ENCODE assay signal across 16 cellular contexts in the genomic region with DNA sequence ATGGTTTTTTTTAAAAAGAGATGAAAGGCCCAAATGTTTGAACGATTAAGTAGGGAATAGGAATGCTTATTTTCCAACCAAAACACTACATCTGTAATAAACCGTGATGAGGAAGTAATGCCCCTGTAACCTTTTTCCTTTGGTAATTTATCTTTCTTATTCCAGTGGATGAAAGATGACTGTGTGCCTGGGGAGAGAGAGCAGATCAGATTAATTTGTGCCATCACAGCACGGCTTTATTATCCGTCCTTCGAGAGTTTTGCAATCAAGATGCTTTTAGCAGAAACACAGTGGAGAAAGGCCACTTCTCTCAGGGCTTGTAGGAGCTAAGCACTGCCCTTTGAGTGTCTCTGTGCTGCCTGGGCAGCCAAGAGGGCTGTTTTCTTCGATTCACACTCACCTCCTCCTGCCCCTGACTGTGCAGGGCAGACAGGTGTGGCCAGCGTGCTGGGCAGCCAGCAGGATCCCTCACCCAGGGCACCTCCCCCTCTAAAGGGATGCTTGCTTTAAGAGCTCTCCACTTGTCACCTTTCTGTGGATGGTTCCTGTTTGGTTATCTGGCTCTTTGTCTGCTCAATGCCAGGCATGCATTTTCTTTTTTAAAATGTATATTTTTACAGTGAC.
DNase-seq lines count a peak whose midpoint lies in the region; ATAC-seq, FAIRE-seq and TF ChIP-seq lines count a peak whose summit lies in the region.
"Had no signal": no experiment of that assay in that cellular context is flagged by ENCODE, and none has a peak within 500 bp of the region (broad histone marks: within the 10 kb centered on the region; RNA-seq: fewer than 3 reads in every experiment).

No MANE protein-coding gene starts in this region.

- no peak overlapping the region for H3K27ac ChIP-seq in CD4-positive, alpha-beta T cell (ENCODE audit: low read depth, low read length)
- 0 out of 2 replicates have a peak overlapping the region, but pooled peaks have one; percentile 6 for H3K27ac ChIP-seq in HUES64 (ENCODE audit: low read depth, low read length)
- H3K27ac ChIP-seq: C4-2B, cardiac muscle cell, SJCRH30 had no signal

- no peak for ATAC-seq in CD4-positive, alpha-beta T cell (ENCODE audit: poor library complexity)
- peak; percentile 68 for ATAC-seq in WTC11
- no peak for ATAC-seq in HG02798 (IDR thresholded peaks at IDR 0.05; ENCODE audit: poor library complexity, unreplicated experiment)
- ATAC-seq: stimulated activated effector memory CD8-positive, alpha-beta T cell treated with anti-CD3 and anti-CD28 coated beads, Interleukin-12 subunit alpha, Interleukin-12 subunit beta, amount 100 ng/mL, for 72 hours had no signal

- no peaks in the 10 kb centered on the region for H3K9me3 Mint-ChIP-seq in CD4-positive, alpha-beta T cell
- H3K9me3 Mint-ChIP-seq in WTC11 (no peaks in the 10 kb centered on the region), Caco-2 (ENCODE audit: unreplicated experiment) (no peaks in the 10 kb centered on the region)
- H3K9me3 Mint-ChIP-seq: activated B cell treated with CpG ODN at 0.5 μM for 24 hours; memory B cell; stimulated activated effector memory CD8-positive, alpha-beta T cell treated with anti-CD3 and anti-CD28 coated beads, Interleukin-12 subunit alpha, Interleukin-12 subunit beta, amount 100 ng/mL, for 72 hours had no signal

- peaks cover 29% of the 10 kb centered on the region for H3K36me3 Mint-ChIP-seq in CD4-positive, alpha-beta T cell (ENCODE audit: low read depth)
- H3K36me3 Mint-ChIP-seq in WTC11: no peaks in the 10 kb centered on the region
- no peaks in the 10 kb centered on the region for H3K36me3 Mint-ChIP-seq in Caco-2 (ENCODE audit: insufficient read depth, unreplicated experiment)
- H3K36me3 Mint-ChIP-seq: memory B cell had no signal

- H3K4me1 Mint-ChIP-seq in CD4-positive, alpha-beta T cell (ENCODE audit: low read depth): peaks cover 75% of the 10 kb centered on the region
- H3K4me1 Mint-ChIP-seq in WTC11 (peaks cover 46% of the 10 kb centered on the region), Caco-2 (ENCODE audit: low read depth, unreplicated experiment) (peaks cover 11% of the 10 kb centered on the region)
- H3K4me1 Mint-ChIP-seq: activated B cell treated with CpG ODN at 0.5 μM for 24 hours, memory B cell had no signal

- no peak overlapping the region for H3K9ac ChIP-seq in HUES64 (ENCODE audit: low read depth, low read length)

- H3K27me3 Mint-ChIP-seq in CD4-positive, alpha-beta T cell: no peaks in the 10 kb centered on the region
- H3K27me3 Mint-ChIP-seq in WTC11 (ENCODE audit: low read depth) (no peaks in the 10 kb centered on the region), Caco-2 (ENCODE audit: insufficient read depth, unreplicated experiment) (no peaks in the 10 kb centered on the region)

- H3K4me3 ChIP-seq in HUES64 (ENCODE audit: low read length) (no peak overlapping the region), Caco-2 (ENCODE audit: low read depth, low read length) (no peak overlapping the region)
- H3K4me3 ChIP-seq: cardiac muscle cell, SJCRH30 had no signal

- H3K27ac Mint-ChIP-seq in CD4-positive, alpha-beta T cell: peak overlapping the region; percentile 74
- H3K27ac Mint-ChIP-seq in WTC11: no peak overlapping the region; the same call in 1 of the 2 replicates
- no peak overlapping the region for H3K27ac Mint-ChIP-seq in Caco-2 (ENCODE audit: unreplicated experiment)
- H3K27ac Mint-ChIP-seq: activated B cell treated with CpG ODN at 0.5 μM for 24 hours, memory B cell had no signal

- no peak for FAIRE-seq in frontal cortex (lab: Jason Lieb, UNC)

- 58% methylated on average over 5 of the region's 7 CpGs for WGBS in HUES64

- H3K4me1 ChIP-seq in HUES64 (ENCODE audit: insufficient read depth, low read length): peaks cover 25% of the 10 kb centered on the region
- H3K4me1 ChIP-seq in Caco-2: peaks cover 14% of the 10 kb centered on the region

- H3K27me3 ChIP-seq in CD4-positive, alpha-beta T cell (ENCODE audit: control insufficient read depth, insufficient read depth, low read length): no peaks in the 10 kb centered on the region
- H3K27me3 ChIP-seq in HUES64 (ENCODE audit: insufficient read depth, low read length) (no peaks in the 10 kb centered on the region), Caco-2 (replicated peaks; ENCODE audit: control insufficient read depth, insufficient read depth, low read length) (no peaks in the 10 kb centered on the region)
- H3K27me3 ChIP-seq: cardiac muscle cell, SJCRH30 had no signal

- H3K9me3 ChIP-seq in CD4-positive, alpha-beta T cell (ENCODE audit: control insufficient read depth, low read length): no peaks in the 10 kb centered on the region
- H3K9me3 ChIP-seq in HUES64 (ENCODE audit: insufficient read depth, low read depth, low read length) (no peaks in the 10 kb centered on the region), Caco-2 (no peaks in the 10 kb centered on the region)

- no peak overlapping the region for H3K4me3 Mint-ChIP-seq in CD4-positive, alpha-beta T cell
- no peak overlapping the region for H3K4me3 Mint-ChIP-seq in WTC11
- no peak overlapping the region for H3K4me3 Mint-ChIP-seq in Caco-2 (ENCODE audit: unreplicated experiment)
- H3K4me3 Mint-ChIP-seq: activated B cell treated with CpG ODN at 0.5 μM for 24 hours; memory B cell; stimulated activated effector memory CD8-positive, alpha-beta T cell treated with anti-CD3 and anti-CD28 coated beads, Interleukin-12 subunit alpha, Interleukin-12 subunit beta, amount 100 ng/mL, for 72 hours had no signal

- POLR2A ChIA-PET in CD4-positive, alpha-beta T cell (lab: Charles Lee): no interaction called here
- POLR2A ChIA-PET in WTC11 (lab: Charles Lee) (no interaction called here), Caco-2 (lab: Charles Lee) (no interaction called here)

- no peak for TF ChIP-seq CTCF in CD4-positive, alpha-beta T cell (IDR thresholded peaks at IDR 0.05)
- TF ChIP-seq CTCF in WTC11 (IDR thresholded peaks at IDR 0.05) (no peak), Caco-2 (IDR thresholded peaks at IDR 0.05; ENCODE audit: insufficient read depth in 1 of 2, low read depth in 1 of 2, low read length in 1 of 2, severe bottlenecking in 1 of 2, unreplicated experiment in 1 of 2) (no peak)

- intact Hi-C loops in CD4-positive, alpha-beta T cell (cut with DNase I, micrococcal nuclease): no loop called here
- intact Hi-C loops in Caco-2 (cut with micrococcal nuclease; ENCODE audit: unreplicated experiment): no loop called here

- BruUV-seq in Caco-2 (replicated peaks; lab: Mats Ljungman, UMichigan): no TSS peak

- H3K36me3 ChIP-seq in HUES64 (ENCODE audit: insufficient read depth, low read length): no peaks in the 10 kb centered on the region
- H3K36me3 ChIP-seq in Caco-2 (ENCODE audit: control insufficient read depth, insufficient read depth, low read length): no peaks in the 10 kb centered on the region
- H3K36me3 ChIP-seq: cardiac muscle cell, SJCRH30 had no signal

- no peak for DNase-seq in CD4-positive, alpha-beta T cell
- DNase-seq in WTC11 (ENCODE audit: low spot score) (no peak), iPS-NIHi7 (ENCODE audit: extremely low spot score) (peak; percentile 53), frontal cortex (ENCODE audit: low spot score in 2 of 2) (no peak), Caco-2 (no peak), foreskin melanocyte (no peak)
- DNase-seq: activated B cell treated with CpG ODN at 0.5 μM for 24 hours, NCI-H526, posterior cingulate gyrus, SJCRH30 had no signal

- CTCF ChIA-PET in CD4-positive, alpha-beta T cell (lab: Charles Lee): no interaction called here
- CTCF ChIA-PET in WTC11 (lab: Charles Lee): interaction anchor here (1.5 kb wide), 1 partner anchor 74 kb away, joined by 3 read pairs; no protein-coding TSS in a partner anchor
- CTCF ChIA-PET in Caco-2 (lab: Charles Lee): no interaction called here

TF ChIP-seq in WTC11, 78 proteins besides CTCF, POLR2A, EP300 and RAD21:
- TF ChIP-seq ZNF423 (CRISPR knock-in tag; IDR thresholded peaks at IDR 0.05) (peak; percentile 79), NFYB (CRISPR knock-in tag; conservative IDR thresholded peaks at IDR 0.05; ENCODE audit: low read depth) (no peak), ZNF121 (CRISPR knock-in tag; IDR thresholded peaks at IDR 0.05) (peak; percentile 100)
- TF ChIP-seq, protein P1, sequence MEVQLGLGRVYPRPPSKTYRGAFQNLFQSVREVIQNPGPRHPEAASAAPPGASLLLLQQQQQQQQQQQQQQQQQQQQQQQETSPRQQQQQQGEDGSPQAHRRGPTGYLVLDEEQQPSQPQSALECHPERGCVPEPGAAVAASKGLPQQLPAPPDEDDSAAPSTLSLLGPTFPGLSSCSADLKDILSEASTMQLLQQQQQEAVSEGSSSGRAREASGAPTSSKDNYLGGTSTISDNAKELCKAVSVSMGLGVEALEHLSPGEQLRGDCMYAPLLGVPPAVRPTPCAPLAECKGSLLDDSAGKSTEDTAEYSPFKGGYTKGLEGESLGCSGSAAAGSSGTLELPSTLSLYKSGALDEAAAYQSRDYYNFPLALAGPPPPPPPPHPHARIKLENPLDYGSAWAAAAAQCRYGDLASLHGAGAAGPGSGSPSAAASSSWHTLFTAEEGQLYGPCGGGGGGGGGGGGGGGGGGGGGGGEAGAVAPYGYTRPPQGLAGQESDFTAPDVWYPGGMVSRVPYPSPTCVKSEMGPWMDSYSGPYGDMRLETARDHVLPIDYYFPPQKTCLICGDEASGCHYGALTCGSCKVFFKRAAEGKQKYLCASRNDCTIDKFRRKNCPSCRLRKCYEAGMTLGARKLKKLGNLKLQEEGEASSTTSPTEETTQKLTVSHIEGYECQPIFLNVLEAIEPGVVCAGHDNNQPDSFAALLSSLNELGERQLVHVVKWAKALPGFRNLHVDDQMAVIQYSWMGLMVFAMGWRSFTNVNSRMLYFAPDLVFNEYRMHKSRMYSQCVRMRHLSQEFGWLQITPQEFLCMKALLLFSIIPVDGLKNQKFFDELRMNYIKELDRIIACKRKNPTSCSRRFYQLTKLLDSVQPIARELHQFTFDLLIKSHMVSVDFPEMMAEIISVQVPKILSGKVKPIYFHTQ (CRISPR knock-in tag; IDR thresholded peaks at IDR 0.05): no peak
- TF ChIP-seq, protein P2, sequence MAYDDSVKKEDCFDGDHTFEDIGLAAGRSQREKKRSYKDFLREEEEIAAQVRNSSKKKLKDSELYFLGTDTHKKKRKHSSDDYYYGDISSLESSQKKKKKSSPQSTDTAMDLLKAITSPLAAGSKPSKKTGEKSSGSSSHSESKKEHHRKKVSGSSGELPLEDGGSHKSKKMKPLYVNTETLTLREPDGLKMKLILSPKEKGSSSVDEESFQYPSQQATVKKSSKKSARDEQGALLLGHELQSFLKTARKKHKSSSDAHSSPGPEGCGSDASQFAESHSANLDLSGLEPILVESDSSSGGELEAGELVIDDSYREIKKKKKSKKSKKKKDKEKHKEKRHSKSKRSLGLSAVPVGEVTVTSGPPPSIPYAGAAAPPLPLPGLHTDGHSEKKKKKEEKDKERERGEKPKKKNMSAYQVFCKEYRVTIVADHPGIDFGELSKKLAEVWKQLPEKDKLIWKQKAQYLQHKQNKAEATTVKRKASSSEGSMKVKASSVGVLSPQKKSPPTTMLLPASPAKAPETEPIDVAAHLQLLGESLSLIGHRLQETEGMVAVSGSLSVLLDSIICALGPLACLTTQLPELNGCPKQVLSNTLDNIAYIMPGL (CRISPR knock-in tag; IDR thresholded peaks at IDR 0.05): no peak
